In genomic region chr10:92572362-92573090, GRCh38 we compare ENCODE assay signal across 8 cellular contexts. TPM values are rescaled to one million over a fixed set of nuclear protein-coding genes. Genes with fewer than 3 reads are reported as not detected.
DNase-seq lines count a peak whose midpoint lies in the region; ATAC-seq and TF ChIP-seq lines count a peak whose summit lies in the region.

No MANE protein-coding gene starts in this region.

- H3K4me3 Mint-ChIP-seq in CD8-positive, alpha-beta memory T cell, result peak overlapping the region; percentile 69 to 95 (median 90)
- H3K4me3 Mint-ChIP-seq in neural progenitor cell, result peak overlapping the region; percentile 84

- H3K79me2 ChIP-seq in Loucy (ENCODE audit: insufficient read depth, low read length) (peaks cover 49% of the 10 kb centered on the region), neural progenitor cell (ENCODE audit: low read depth) (peaks cover 61% of the 10 kb centered on the region)

- H3K4me2 ChIP-seq in Loucy (ENCODE audit: low read depth, low read length, poor library complexity, severe bottlenecking), result peak overlapping the region; percentile 93
- peak overlapping the region; percentile 89 for H3K4me2 ChIP-seq in neural progenitor cell

- no peaks in the 10 kb centered on the region for H3K9me2 ChIP-seq in Loucy (replicated peaks; ENCODE audit: low read depth, low read length)

- TF ChIP-seq CTCF in Loucy (conservative IDR thresholded peaks at IDR 0.05; ENCODE audit: low read length) (no peak), dorsolateral prefrontal cortex (IDR thresholded peaks at IDR 0.05 in 54 of 56, conservative IDR thresholded peaks at IDR 0.05 in 2 of 56; ENCODE audit: low read depth in 1 of 56, partially characterized antibody in 56 of 56) (no peak), neural progenitor cell (IDR thresholded peaks at IDR 0.05) (no peak)

- peak overlapping the region; percentile 96 for H3K4me3 ChIP-seq in CD8-positive, alpha-beta memory T cell (ENCODE audit: low read length)
- H3K4me3 ChIP-seq in Loucy (ENCODE audit: low read length, poor library complexity, severe bottlenecking), result peak overlapping the region; percentile 91
- peak overlapping the region; percentile 69 to 98 (median 93) for H3K4me3 ChIP-seq in dorsolateral prefrontal cortex
- peak overlapping the region; percentile 70 for H3K4me3 ChIP-seq in neural progenitor cell

- H3K4me1 ChIP-seq in CD8-positive, alpha-beta memory T cell (ENCODE audit: insufficient read depth, low read length), result peaks cover 9% of the 10 kb centered on the region
- peaks cover 28% of the 10 kb centered on the region for H3K4me1 ChIP-seq in Loucy (ENCODE audit: insufficient read depth, low read length, poor library complexity, severe bottlenecking)
- H3K4me1 ChIP-seq in neural progenitor cell, result peaks cover 27% of the 10 kb centered on the region

- peaks cover 5% of the 10 kb centered on the region for H3K36me3 ChIP-seq in CD8-positive, alpha-beta memory T cell (ENCODE audit: insufficient read depth, low read length)
- no peaks in the 10 kb centered on the region for H3K36me3 ChIP-seq in Loucy (ENCODE audit: insufficient read depth, low read length)
- H3K36me3 ChIP-seq in neural progenitor cell, result no peaks in the 10 kb centered on the region

- H3K27me3 Mint-ChIP-seq in CD8-positive, alpha-beta memory T cell, result no peaks in the 10 kb centered on the region
- no peaks in the 10 kb centered on the region for H3K27me3 Mint-ChIP-seq in neural progenitor cell (ENCODE audit: insufficient read depth, low read depth)

- peak overlapping the region; percentile 90 for H3K27ac ChIP-seq in CD8-positive, alpha-beta memory T cell (ENCODE audit: low read depth, low read length)
- H3K27ac ChIP-seq in dorsolateral prefrontal cortex (peak overlapping the region in 12 of 59 donors; percentile 86 to 98 (median 94)), neural progenitor cell (no peak overlapping the region)

- H3K27ac Mint-ChIP-seq in CD8-positive, alpha-beta memory T cell, result peak overlapping the region; percentile 0 to 70 (median 45)
- H3K27ac Mint-ChIP-seq in neural progenitor cell, result peak overlapping the region; percentile 19

- H3K4me1 Mint-ChIP-seq in CD8-positive, alpha-beta memory T cell, result peaks cover 39 to 52% (median 50%) of the 10 kb centered on the region in 3 donors
- H3K4me1 Mint-ChIP-seq in neural progenitor cell, result peaks cover 36% of the 10 kb centered on the region

- intact Hi-C loops in dorsolateral prefrontal cortex (cut with DNase I), result loop anchor here (5.0 to 10.0 kb wide), 5 partner anchors 55 to 488 kb away; partner anchors contain the start of genes CPEB3 (in 1 of the 2), EXOC6 (in 1 of the 2) and MARCHF5 (in 1 of the 2)

- H3F3A ChIP-seq in Loucy (ENCODE audit: low read depth) (0 out of 2 replicates have a peak, but pooled peaks cover 2% of the 10 kb centered on the region), neural progenitor cell (ENCODE audit: low read depth) (peaks cover 37% of the 10 kb centered on the region)

- no peaks in the 10 kb centered on the region for H3K27me3 ChIP-seq in CD8-positive, alpha-beta memory T cell (ENCODE audit: insufficient read depth, low read length, poor library complexity, severe bottlenecking)
- H3K27me3 ChIP-seq in Loucy (ENCODE audit: insufficient read depth, low read length, poor library complexity, severe bottlenecking), result no peaks in the 10 kb centered on the region
- no peaks in the 10 kb centered on the region for H3K27me3 ChIP-seq in dorsolateral prefrontal cortex
- no peaks in the 10 kb centered on the region for H3K27me3 ChIP-seq in neural progenitor cell

- DNase-seq in CD8-positive, alpha-beta memory T cell, result no peak
- DNase-seq in dorsolateral prefrontal cortex (no peak), neural progenitor cell (ENCODE audit: low spot score) (peak; percentile 30), NCI-H1417 (lab: John Stamatoyannopoulos, UW) (no peak)
- DNase-seq in effector CD8-positive, alpha-beta T cell (lab: John Stamatoyannopoulos, UW), result no peak

- POLR2A ChIA-PET in CD8-positive, alpha-beta memory T cell (lab: Charles Lee), result interaction anchor here (0.7 to 3.3 kb wide), 3 partner anchors 19 to 56 kb away, joined by 3 to 46 read pairs (median 10); partner anchors contain the start of gene KIF11

- H2AFZ ChIP-seq in Loucy (ENCODE audit: low read length) (no peak overlapping the region), neural progenitor cell (replicated peaks) (peak overlapping the region; percentile 98)

- no peak for ATAC-seq in HG03159 (IDR thresholded peaks at IDR 0.05; ENCODE audit: unreplicated experiment)
- ATAC-seq in GM18861 (IDR thresholded peaks at IDR 0.05; ENCODE audit: unreplicated experiment), result no peak

- H3K9ac ChIP-seq in Loucy (ENCODE audit: low read depth, low read length, poor library complexity, severe bottlenecking), result peak overlapping the region; percentile 85
- H3K9ac ChIP-seq in neural progenitor cell, result peak overlapping the region; percentile 49

- H4K20me1 ChIP-seq in Loucy (ENCODE audit: insufficient read depth, low read length, poor library complexity, severe bottlenecking) (peaks cover 16% of the 10 kb centered on the region), neural progenitor cell (ENCODE audit: low read depth) (peaks cover 45% of the 10 kb centered on the region)

- no peaks in the 10 kb centered on the region for H3K9me3 ChIP-seq in CD8-positive, alpha-beta memory T cell (ENCODE audit: low read length)
- H3K9me3 ChIP-seq in Loucy (ENCODE audit: insufficient read depth, low read depth, low read length), result no peaks in the 10 kb centered on the region
- no peaks in the 10 kb centered on the region for H3K9me3 ChIP-seq in neural progenitor cell (ENCODE audit: low read depth)

- H3K36me3 Mint-ChIP-seq in CD8-positive, alpha-beta memory T cell, result peaks cover 0 to 18% (median 3%) of the 10 kb centered on the region in 3 donors
- peaks cover 3% of the 10 kb centered on the region for H3K36me3 Mint-ChIP-seq in neural progenitor cell

- H3K9me3 Mint-ChIP-seq in CD8-positive, alpha-beta memory T cell, result no peaks in the 10 kb centered on the region
- no peaks in the 10 kb centered on the region for H3K9me3 Mint-ChIP-seq in neural progenitor cell

- CTCF ChIA-PET in CD8-positive, alpha-beta memory T cell (lab: Charles Lee), result interaction anchor here (1.1 to 7.8 kb wide), 4 partner anchors 19 to 271 kb away, joined by 3 to 84 read pairs (median 25); partner anchors contain the start of gene KIF11

RNA-seq across cellular contexts. Expression of gene IDE, which starts 1.4 kb away (rescaled TPM):
- total RNA-seq in CD8-positive, alpha-beta memory T cell, result 10 to 100 TPM; 42.4 to 42.8 TPM
- 19.0 TPM for polyA plus RNA-seq in CD8-positive, alpha-beta memory T cell
- total RNA-seq in dorsolateral prefrontal cortex, result 10 to 100 TPM; 21.5 to 50.9 (median 31.2) TPM
- total RNA-seq in neural progenitor cell (ENCODE audit: low replicate concordance), result 34.8 and 44.8 TPM in 2 replicates

RNA-seq across cellular contexts. Expression of gene KIF11, which starts 20.4 kb away (rescaled TPM):
- total RNA-seq in CD8-positive, alpha-beta memory T cell, result 10 to 100 TPM; 36.2 to 37.1 TPM
- 1.0 TPM for polyA plus RNA-seq in CD8-positive, alpha-beta memory T cell
- 1 to 10 TPM in 109 of 120 experiments, under 1 TPM in 11; 0.77 to 2.4 (median 1.5) TPM for total RNA-seq in dorsolateral prefrontal cortex
- 80.2 and 128 TPM in 2 replicates for total RNA-seq in neural progenitor cell (ENCODE audit: low replicate concordance)

Comparison
In these comparisons a context has a peak if more than half of its experiments do, and no peak if none do; other contexts are left out.
1. RNA of gene KIF11, which starts 20.4 kb away (total RNA-seq): 80.2 to 128 TPM in neural progenitor cell and 36.2 to 37.1 TPM in CD8-positive, alpha-beta memory T cell; 0.77 to 2.4 TPM in dorsolateral prefrontal cortex; every median in the first group is over 10 times any median in the second.
2. Peak in every context shown above with its lines, with median percentiles within 50 percentile points of each other: H3K4me3 ChIP-seq.